In the genomic region with DNA sequence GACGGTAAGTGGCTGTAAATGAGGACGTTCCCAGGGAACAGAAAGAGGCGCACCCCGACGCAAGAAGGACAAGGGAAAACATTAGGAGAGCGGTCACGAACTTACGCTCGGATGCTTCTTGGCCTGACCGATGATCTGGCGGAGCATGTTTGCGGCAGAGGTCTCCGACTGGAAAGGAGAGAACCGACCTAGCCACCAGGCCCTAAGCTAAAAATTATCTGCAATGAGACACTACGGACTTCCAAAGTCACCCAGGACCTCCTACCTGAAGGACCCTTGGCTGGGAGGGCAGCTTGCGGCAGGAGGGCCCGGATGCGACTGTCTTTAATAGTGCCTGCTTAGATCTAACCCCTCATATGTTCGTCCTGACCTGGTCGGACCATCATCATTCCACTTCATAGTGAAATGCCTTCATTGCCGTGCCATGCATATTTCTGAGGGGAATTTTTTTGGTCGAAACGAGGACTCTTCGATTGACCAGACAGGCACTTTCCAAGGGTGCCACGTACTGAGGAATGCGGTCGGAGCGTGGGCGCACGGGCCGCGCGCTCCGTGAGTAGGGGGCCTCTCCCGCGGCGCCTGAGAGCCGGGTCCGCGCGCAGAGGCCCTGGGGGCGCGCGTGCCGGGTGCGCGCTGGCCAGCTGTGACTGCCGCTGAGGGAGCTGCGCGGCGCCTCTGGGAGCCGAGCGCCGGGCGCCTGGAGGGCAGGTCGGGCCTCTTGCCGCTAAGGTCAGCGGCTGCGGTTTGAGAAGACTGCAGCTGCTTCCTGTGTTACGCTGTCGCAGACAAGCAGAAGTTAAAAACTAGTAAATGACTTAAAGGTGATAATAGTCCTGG, we compare ENCODE assay signal across 8 cellular contexts. TPM values are rescaled to one million over a fixed set of nuclear protein-coding genes. Genes with fewer than 3 reads are reported as not detected.
DNase-seq lines count a peak whose midpoint lies in the region; ATAC-seq and TF ChIP-seq lines count a peak whose summit lies in the region.

No MANE protein-coding gene starts in this region.

- WGBS in tibial nerve, 2 donors: 1% methylated on average over 49 to 61 of the region's 61 CpGs

- TF ChIP-seq CTCF in GM12864 (IDR thresholded peaks at IDR 0.05; ENCODE audit: low read depth, low read length, missing control alignments) (no peak), cardiac muscle cell (IDR thresholded peaks at IDR 0.05; ENCODE audit: low read depth, low read length) (no peak), parathyroid adenoma (IDR thresholded peaks at IDR 0.05) (no peak), tibial nerve (IDR thresholded peaks at IDR 0.05) (peak in 1 of 5 experiments; percentile 34)

- H3K27ac ChIP-seq in cardiac muscle cell (peak overlapping the region; percentile 99), parathyroid adenoma (peak overlapping the region; percentile 97), tibial nerve (peak overlapping the region; percentile 65 to 96 (median 90))

- H3K4me3 ChIP-seq in GM12864 (ENCODE audit: low read depth, low read length) (peak overlapping the region; percentile 92), cardiac muscle cell (peak overlapping the region; percentile 91), parathyroid adenoma (ENCODE audit: low read depth, low read length) (peak overlapping the region; percentile 97), tibial nerve (peak overlapping the region; percentile 56 to 95 (median 76))

- H3K79me2 ChIP-seq in parathyroid adenoma: peaks cover 14% of the 10 kb centered on the region

- H3K9me3 ChIP-seq in cardiac muscle cell (ENCODE audit: low read depth): no peaks in the 10 kb centered on the region
- no peaks in the 10 kb centered on the region for H3K9me3 ChIP-seq in parathyroid adenoma (ENCODE audit: control insufficient read depth, low read length)
- no peaks in the 10 kb centered on the region for H3K9me3 ChIP-seq in tibial nerve

- TF ChIP-seq EP300 in tibial nerve (IDR thresholded peaks at IDR 0.05): peak in 1 of 2 donors; percentile 91

- H3K36me3 ChIP-seq in cardiac muscle cell (peaks cover 6% of the 10 kb centered on the region), parathyroid adenoma (ENCODE audit: control insufficient read depth, insufficient read depth, low read length) (no peaks in the 10 kb centered on the region), tibial nerve (peaks cover 0 to 24% (median 0%) of the 10 kb centered on the region in 3 donors)

- peak overlapping the region; percentile 99 for H3K4me2 ChIP-seq in parathyroid adenoma (ENCODE audit: low read length)

- peak; percentile 42 to 52 for TF ChIP-seq POLR2A in tibial nerve (IDR thresholded peaks at IDR 0.05)

- H2AFZ ChIP-seq in parathyroid adenoma: peak overlapping the region; percentile 90

- H3K9ac ChIP-seq in parathyroid adenoma: peak overlapping the region; percentile 72

- ATAC-seq in HG02642 (IDR thresholded peaks at IDR 0.05; ENCODE audit: poor library complexity, unreplicated experiment) (peak; percentile 95), SK-N-SH treated with all-trans-retinoic acid at 6 μM for 48 hours (peak; percentile 94)

- peaks cover 16% of the 10 kb centered on the region for H3K4me1 ChIP-seq in cardiac muscle cell (ENCODE audit: low read depth)
- peaks cover 5% of the 10 kb centered on the region for H3K4me1 ChIP-seq in parathyroid adenoma
- H3K4me1 ChIP-seq in tibial nerve: peaks cover 0 to 43% (median 5%) of the 10 kb centered on the region in 4 donors

- H3K27me3 ChIP-seq in cardiac muscle cell (no peaks in the 10 kb centered on the region), parathyroid adenoma (ENCODE audit: control insufficient read depth, insufficient read depth, low read length) (no peaks in the 10 kb centered on the region), tibial nerve (no peaks in the 10 kb centered on the region)

- DNase-seq in GM12864 (ENCODE audit: low read depth) (peak; percentile 86), NCI-H1105 (lab: John Stamatoyannopoulos, UW) (peak; percentile 90), cardiac muscle cell (ENCODE audit: low read depth in 1 of 2, low spot score in 1 of 2) (peak; percentile 96 to 98), tibial nerve (ENCODE audit: low spot score in 2 of 2) (peak; percentile 68 to 79)
- DNase-seq in activated naive CD8-positive, alpha-beta T cell treated with anti-CD3 and anti-CD28 coated beads, Interleukin-2, amount 50 U/mL, for 16 hours (ENCODE audit: low read depth, low spot score): peak; percentile 69

TF ChIP-seq in SK-N-SH treated with all-trans-retinoic acid at 6 μM for 48 hours, 23 proteins besides CTCF, POLR2A, EP300 and RAD21 (continues in another document):
- TF ChIP-seq, protein P1, sequence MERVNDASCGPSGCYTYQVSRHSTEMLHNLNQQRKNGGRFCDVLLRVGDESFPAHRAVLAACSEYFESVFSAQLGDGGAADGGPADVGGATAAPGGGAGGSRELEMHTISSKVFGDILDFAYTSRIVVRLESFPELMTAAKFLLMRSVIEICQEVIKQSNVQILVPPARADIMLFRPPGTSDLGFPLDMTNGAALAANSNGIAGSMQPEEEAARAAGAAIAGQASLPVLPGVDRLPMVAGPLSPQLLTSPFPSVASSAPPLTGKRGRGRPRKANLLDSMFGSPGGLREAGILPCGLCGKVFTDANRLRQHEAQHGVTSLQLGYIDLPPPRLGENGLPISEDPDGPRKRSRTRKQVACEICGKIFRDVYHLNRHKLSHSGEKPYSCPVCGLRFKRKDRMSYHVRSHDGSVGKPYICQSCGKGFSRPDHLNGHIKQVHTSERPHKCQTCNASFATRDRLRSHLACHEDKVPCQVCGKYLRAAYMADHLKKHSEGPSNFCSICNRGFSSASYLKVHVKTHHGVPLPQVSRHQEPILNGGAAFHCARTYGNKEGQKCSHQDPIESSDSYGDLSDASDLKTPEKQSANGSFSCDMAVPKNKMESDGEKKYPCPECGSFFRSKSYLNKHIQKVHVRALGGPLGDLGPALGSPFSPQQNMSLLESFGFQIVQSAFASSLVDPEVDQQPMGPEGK (CRISPR knock-in tag; IDR thresholded peaks at IDR 0.05; ENCODE audit: borderline replicate concordance): no peak; the same call in 1 of the 2 replicates
- TF ChIP-seq CSDC2 (CRISPR knock-in tag; IDR thresholded peaks at IDR 0.05): peak; percentile 91
- no peak; the same call in 1 of the 2 replicates for TF ChIP-seq ZNF8 (CRISPR knock-in tag; IDR thresholded peaks at IDR 0.05)
- TF ChIP-seq ISL1 (CRISPR knock-in tag; IDR thresholded peaks at IDR 0.05): no peak
- TF ChIP-seq ARNTL (CRISPR knock-in tag; IDR thresholded peaks at IDR 0.05; ENCODE audit: borderline replicate concordance, low read depth): peak; percentile 63; the same call in 1 of the 2 replicates
- no peak for TF ChIP-seq PPARA (CRISPR knock-in tag; IDR thresholded peaks at IDR 0.05; ENCODE audit: borderline replicate concordance)
- TF ChIP-seq, protein P2, sequence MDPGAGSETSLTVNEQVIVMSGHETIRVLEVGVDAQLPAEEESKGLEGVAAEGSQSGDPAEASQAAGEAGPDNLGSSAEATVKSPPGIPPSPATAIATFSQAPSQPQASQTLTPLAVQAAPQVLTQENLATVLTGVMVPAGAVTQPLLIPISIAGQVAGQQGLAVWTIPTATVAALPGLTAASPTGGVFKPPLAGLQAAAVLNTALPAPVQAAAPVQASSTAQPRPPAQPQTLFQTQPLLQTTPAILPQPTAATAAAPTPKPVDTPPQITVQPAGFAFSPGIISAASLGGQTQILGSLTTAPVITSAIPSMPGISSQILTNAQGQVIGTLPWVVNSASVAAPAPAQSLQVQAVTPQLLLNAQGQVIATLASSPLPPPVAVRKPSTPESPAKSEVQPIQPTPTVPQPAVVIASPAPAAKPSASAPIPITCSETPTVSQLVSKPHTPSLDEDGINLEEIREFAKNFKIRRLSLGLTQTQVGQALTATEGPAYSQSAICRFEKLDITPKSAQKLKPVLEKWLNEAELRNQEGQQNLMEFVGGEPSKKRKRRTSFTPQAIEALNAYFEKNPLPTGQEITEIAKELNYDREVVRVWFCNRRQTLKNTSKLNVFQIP (CRISPR knock-in tag; IDR thresholded peaks at IDR 0.05; ENCODE audit: borderline replicate concordance, low read depth): 0 out of 2 replicates have a peak, but pooled peaks have one; percentile 36
- TF ChIP-seq, protein P3, sequence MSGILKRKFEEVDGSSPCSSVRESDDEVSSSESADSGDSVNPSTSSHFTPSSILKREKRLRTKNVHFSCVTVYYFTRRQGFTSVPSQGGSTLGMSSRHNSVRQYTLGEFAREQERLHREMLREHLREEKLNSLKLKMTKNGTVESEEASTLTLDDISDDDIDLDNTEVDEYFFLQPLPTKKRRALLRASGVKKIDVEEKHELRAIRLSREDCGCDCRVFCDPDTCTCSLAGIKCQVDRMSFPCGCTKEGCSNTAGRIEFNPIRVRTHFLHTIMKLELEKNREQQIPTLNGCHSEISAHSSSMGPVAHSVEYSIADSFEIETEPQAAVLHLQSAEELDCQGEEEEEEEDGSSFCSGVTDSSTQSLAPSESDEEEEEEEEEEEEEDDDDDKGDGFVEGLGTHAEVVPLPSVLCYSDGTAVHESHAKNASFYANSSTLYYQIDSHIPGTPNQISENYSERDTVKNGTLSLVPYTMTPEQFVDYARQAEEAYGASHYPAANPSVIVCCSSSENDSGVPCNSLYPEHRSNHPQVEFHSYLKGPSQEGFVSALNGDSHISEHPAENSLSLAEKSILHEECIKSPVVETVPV (CRISPR knock-in tag; IDR thresholded peaks at IDR 0.05): no peak
- TF ChIP-seq GLIS3 (CRISPR knock-in tag; IDR thresholded peaks at IDR 0.05): peak; percentile 52; the same call in 1 of the 2 replicates
- TF ChIP-seq RARB (CRISPR knock-in tag; IDR thresholded peaks at IDR 0.05): no peak; the same call in 1 of the 2 replicates
- no peak for TF ChIP-seq ZNF70 (CRISPR knock-in tag; IDR thresholded peaks at IDR 0.05)
- peak; percentile 96 for TF ChIP-seq SNAI2 (CRISPR knock-in tag; IDR thresholded peaks at IDR 0.05)
- no peak for TF ChIP-seq TOX (CRISPR knock-in tag; IDR thresholded peaks at IDR 0.05; ENCODE audit: borderline replicate concordance)
- peak; percentile 65 for TF ChIP-seq ZC3H10 (CRISPR knock-in tag; IDR thresholded peaks at IDR 0.05)
- TF ChIP-seq BACH2 (CRISPR knock-in tag; IDR thresholded peaks at IDR 0.05; ENCODE audit: borderline replicate concordance): peak; percentile 29; the same call in 1 of the 2 replicates
- TF ChIP-seq ESRRG (CRISPR knock-in tag; IDR thresholded peaks at IDR 0.05): no peak
- TF ChIP-seq TCF4 (CRISPR knock-in tag; IDR thresholded peaks at IDR 0.05; ENCODE audit: borderline replicate concordance): no peak; the same call in 1 of the 2 replicates
- TF ChIP-seq ZNF565 (CRISPR knock-in tag; conservative IDR thresholded peaks at IDR 0.05; ENCODE audit: low read depth): no peak; the same call in 1 of the 2 replicates
- no peak for TF ChIP-seq OSR1 (CRISPR knock-in tag; IDR thresholded peaks at IDR 0.05)

RNA-seq across cellular contexts. Expression of a gene that starts 33.5 kb away (rescaled TPM):
- 24.6 and 31.2 TPM in 2 replicates for total RNA-seq in cardiac muscle cell
- 28.6 and 35.5 TPM in 2 replicates for polyA plus RNA-seq in cardiac muscle cell
- 10 to 100 TPM; 48.9 to 54.8 (median 51.5) TPM for total RNA-seq in tibial nerve

Comparison
In these comparisons a context has a peak if more than half of its experiments do, and no peak if none do; other contexts are left out.
1. Peak in every context shown above with its lines: DNase-seq, ATAC-seq, H3K4me3 ChIP-seq and H3K27ac ChIP-seq.